In the genomic region with DNA sequence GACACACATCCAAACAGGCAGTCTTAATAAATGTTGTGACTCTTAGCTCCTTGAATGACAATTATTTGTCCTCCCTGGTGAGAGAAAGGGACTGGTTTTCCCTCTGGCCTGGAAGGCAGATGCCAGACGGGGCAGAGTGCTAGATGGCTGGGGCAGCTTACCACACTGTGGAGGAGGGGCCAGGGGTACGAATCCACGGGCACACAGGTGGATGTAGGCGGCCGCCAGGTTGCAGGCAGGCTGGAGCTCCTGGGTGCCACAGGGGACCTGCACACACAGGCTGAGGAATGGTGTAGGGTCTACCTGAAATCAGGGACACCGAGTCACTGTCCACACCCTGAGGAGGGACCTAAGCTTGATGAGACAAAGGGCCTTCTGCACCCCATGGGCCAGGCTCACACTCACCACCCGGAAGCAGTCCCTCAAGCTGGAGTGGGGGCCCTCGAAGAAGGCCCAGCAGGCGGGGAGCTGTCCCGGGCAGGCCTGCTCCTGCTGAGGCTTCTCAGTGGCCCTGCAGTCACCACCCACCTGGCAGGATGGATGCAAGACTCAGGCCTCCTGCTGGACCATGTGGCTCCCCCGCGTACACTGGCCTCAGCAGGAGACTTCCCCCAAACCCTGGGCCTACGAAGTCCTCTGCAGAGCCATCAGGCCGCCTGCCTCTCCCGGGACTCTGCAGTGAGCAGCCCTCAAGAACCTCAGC, we compare ENCODE assay signal across 2 cellular contexts.
TF ChIP-seq lines count a peak whose summit lies in the region.

No MANE protein-coding gene starts in this region.

TF ChIP-seq in HEK293, 187 proteins besides CTCF, POLR2A, EP300 and RAD21:
- peak; percentile 99 for TF ChIP-seq ZIC2 (tag by site-specific recombination; IDR thresholded peaks at IDR 0.05)
- TF ChIP-seq ZFP37 (tag by site-specific recombination; IDR thresholded peaks at IDR 0.05): no peak
- TF ChIP-seq, protein P1, sequence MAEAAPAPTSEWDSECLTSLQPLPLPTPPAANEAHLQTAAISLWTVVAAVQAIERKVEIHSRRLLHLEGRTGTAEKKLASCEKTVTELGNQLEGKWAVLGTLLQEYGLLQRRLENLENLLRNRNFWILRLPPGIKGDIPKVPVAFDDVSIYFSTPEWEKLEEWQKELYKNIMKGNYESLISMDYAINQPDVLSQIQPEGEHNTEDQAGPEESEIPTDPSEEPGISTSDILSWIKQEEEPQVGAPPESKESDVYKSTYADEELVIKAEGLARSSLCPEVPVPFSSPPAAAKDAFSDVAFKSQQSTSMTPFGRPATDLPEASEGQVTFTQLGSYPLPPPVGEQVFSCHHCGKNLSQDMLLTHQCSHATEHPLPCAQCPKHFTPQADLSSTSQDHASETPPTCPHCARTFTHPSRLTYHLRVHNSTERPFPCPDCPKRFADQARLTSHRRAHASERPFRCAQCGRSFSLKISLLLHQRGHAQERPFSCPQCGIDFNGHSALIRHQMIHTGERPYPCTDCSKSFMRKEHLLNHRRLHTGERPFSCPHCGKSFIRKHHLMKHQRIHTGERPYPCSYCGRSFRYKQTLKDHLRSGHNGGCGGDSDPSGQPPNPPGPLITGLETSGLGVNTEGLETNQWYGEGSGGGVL (tag by site-specific recombination; IDR thresholded peaks at IDR 0.05): no peak
- TF ChIP-seq ZNF354C (tag by site-specific recombination; IDR thresholded peaks at IDR 0.05; ENCODE audit: borderline replicate concordance, low read depth): no peak
- TF ChIP-seq GLIS1 (tag by site-specific recombination; IDR thresholded peaks at IDR 0.05): peak; percentile 82
- no peak for TF ChIP-seq ZNF529 (tag by site-specific recombination; IDR thresholded peaks at IDR 0.05; ENCODE audit: insufficient replicate concordance)
- TF ChIP-seq ZNF660 (tag by site-specific recombination; IDR thresholded peaks at IDR 0.05): no peak
- no peak for TF ChIP-seq HOXC10 (CRISPR knock-in tag; IDR thresholded peaks at IDR 0.05)
- TF ChIP-seq ZNF560 (tag by site-specific recombination; IDR thresholded peaks at IDR 0.05; ENCODE audit: borderline replicate concordance): no peak
- TF ChIP-seq, protein P2, sequence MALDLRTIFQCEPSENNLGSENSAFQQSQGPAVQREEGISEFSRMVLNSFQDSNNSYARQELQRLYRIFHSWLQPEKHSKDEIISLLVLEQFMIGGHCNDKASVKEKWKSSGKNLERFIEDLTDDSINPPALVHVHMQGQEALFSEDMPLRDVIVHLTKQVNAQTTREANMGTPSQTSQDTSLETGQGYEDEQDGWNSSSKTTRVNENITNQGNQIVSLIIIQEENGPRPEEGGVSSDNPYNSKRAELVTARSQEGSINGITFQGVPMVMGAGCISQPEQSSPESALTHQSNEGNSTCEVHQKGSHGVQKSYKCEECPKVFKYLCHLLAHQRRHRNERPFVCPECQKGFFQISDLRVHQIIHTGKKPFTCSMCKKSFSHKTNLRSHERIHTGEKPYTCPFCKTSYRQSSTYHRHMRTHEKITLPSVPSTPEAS (tag by site-specific recombination; IDR thresholded peaks at IDR 0.05): no peak
- TF ChIP-seq ZNF555 (tag by site-specific recombination; conservative IDR thresholded peaks at IDR 0.05): no peak
- no peak for TF ChIP-seq ZNF747 (tag by site-specific recombination; IDR thresholded peaks at IDR 0.05)
- TF ChIP-seq, protein P3, sequence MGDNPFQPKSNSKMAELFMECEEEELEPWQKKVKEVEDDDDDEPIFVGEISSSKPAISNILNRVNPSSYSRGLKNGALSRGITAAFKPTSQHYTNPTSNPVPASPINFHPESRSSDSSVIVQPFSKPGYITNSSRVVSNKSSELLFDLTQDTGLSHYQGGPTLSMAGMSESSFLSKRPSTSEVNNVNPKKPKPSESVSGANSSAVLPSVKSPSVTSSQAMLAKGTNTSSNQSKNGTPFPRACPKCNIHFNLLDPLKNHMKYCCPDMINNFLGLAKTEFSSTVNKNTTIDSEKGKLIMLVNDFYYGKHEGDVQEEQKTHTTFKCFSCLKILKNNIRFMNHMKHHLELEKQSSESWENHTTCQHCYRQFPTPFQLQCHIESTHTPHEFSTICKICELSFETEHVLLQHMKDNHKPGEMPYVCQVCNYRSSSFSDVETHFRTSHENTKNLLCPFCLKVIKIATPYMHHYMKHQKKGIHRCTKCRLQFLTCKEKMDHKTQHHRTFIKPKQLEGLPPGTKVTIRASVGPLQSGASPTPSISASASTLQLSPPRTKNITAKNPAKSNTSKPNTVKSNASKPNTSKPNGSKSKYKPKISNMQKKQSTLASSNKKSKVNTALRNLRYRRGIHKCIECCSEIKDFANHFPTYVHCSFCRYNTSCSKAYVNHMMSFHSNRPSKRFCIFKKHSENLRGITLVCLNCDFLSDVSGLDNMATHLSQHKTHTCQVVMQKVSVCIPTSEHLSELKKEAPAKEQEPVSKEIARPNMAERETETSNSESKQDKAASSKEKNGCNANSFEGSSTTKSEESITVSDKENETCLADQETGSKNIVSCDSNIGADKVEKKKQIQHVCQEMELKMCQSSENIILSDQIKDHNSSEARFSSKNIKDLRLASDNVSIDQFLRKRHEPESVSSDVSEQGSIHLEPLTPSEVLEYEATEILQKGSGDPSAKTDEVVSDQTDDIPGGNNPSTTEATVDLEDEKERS (tag by site-specific recombination; IDR thresholded peaks at IDR 0.05): no peak
- TF ChIP-seq KLF9 (tag by site-specific recombination; IDR thresholded peaks at IDR 0.05; ENCODE audit: low read depth): no peak
- TF ChIP-seq ZNF76 (tag by site-specific recombination; IDR thresholded peaks at IDR 0.05; ENCODE audit: borderline replicate concordance, low read depth): no peak
- TF ChIP-seq ZNF155 (tag by site-specific recombination; IDR thresholded peaks at IDR 0.05): no peak
- TF ChIP-seq ZNF544 (tag by site-specific recombination; IDR thresholded peaks at IDR 0.05): no peak

TF ChIP-seq in HepG2, 621 proteins besides CTCF, POLR2A, EP300 and RAD21:
- TF ChIP-seq ZNF772 (CRISPR knock-in tag; IDR thresholded peaks at IDR 0.05) (peak; percentile 21; the same call in 1 of the 2 replicates), ZNF768 (CRISPR knock-in tag; IDR thresholded peaks at IDR 0.05) (peak; percentile 35; the same call in 1 of the 2 replicates), ZNF776 (CRISPR knock-in tag; IDR thresholded peaks at IDR 0.05) (no peak), ZNF121 (CRISPR knock-in tag; IDR thresholded peaks at IDR 0.05) (0 out of 2 replicates have a peak, but pooled peaks have one; percentile 16), ZC3H4 (CRISPR knock-in tag; IDR thresholded peaks at IDR 0.05; ENCODE audit: borderline replicate concordance) (no peak), ZNF530 (CRISPR knock-in tag; IDR thresholded peaks at IDR 0.05; ENCODE audit: low read depth) (0 out of 2 replicates have a peak, but pooled peaks have one; percentile 2), MATR3 (CRISPR knock-in tag; IDR thresholded peaks at IDR 0.05) (peak; percentile 26; the same call in 1 of the 2 replicates), SATB2 (CRISPR knock-in tag; IDR thresholded peaks at IDR 0.05) (no peak), ZNF253 (CRISPR knock-in tag; IDR thresholded peaks at IDR 0.05; ENCODE audit: borderline replicate concordance) (0 out of 2 replicates have a peak, but pooled peaks have one; percentile 44), ZNF446 (CRISPR knock-in tag; IDR thresholded peaks at IDR 0.05) (no peak), GABPB1 (CRISPR knock-in tag; IDR thresholded peaks at IDR 0.05) (0 out of 2 replicates have a peak, but pooled peaks have one; percentile 34)
- TF ChIP-seq, protein P4, sequence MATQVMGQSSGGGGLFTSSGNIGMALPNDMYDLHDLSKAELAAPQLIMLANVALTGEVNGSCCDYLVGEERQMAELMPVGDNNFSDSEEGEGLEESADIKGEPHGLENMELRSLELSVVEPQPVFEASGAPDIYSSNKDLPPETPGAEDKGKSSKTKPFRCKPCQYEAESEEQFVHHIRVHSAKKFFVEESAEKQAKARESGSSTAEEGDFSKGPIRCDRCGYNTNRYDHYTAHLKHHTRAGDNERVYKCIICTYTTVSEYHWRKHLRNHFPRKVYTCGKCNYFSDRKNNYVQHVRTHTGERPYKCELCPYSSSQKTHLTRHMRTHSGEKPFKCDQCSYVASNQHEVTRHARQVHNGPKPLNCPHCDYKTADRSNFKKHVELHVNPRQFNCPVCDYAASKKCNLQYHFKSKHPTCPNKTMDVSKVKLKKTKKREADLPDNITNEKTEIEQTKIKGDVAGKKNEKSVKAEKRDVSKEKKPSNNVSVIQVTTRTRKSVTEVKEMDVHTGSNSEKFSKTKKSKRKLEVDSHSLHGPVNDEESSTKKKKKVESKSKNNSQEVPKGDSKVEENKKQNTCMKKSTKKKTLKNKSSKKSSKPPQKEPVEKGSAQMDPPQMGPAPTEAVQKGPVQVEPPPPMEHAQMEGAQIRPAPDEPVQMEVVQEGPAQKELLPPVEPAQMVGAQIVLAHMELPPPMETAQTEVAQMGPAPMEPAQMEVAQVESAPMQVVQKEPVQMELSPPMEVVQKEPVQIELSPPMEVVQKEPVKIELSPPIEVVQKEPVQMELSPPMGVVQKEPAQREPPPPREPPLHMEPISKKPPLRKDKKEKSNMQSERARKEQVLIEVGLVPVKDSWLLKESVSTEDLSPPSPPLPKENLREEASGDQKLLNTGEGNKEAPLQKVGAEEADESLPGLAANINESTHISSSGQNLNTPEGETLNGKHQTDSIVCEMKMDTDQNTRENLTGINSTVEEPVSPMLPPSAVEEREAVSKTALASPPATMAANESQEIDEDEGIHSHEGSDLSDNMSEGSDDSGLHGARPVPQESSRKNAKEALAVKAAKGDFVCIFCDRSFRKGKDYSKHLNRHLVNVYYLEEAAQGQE (IDR thresholded peaks at IDR 0.05; ENCODE audit: borderline replicate concordance in 1 of 2, low read depth in 1 of 2, low read length in 2 of 2): no peak
- TF ChIP-seq, protein P5, sequence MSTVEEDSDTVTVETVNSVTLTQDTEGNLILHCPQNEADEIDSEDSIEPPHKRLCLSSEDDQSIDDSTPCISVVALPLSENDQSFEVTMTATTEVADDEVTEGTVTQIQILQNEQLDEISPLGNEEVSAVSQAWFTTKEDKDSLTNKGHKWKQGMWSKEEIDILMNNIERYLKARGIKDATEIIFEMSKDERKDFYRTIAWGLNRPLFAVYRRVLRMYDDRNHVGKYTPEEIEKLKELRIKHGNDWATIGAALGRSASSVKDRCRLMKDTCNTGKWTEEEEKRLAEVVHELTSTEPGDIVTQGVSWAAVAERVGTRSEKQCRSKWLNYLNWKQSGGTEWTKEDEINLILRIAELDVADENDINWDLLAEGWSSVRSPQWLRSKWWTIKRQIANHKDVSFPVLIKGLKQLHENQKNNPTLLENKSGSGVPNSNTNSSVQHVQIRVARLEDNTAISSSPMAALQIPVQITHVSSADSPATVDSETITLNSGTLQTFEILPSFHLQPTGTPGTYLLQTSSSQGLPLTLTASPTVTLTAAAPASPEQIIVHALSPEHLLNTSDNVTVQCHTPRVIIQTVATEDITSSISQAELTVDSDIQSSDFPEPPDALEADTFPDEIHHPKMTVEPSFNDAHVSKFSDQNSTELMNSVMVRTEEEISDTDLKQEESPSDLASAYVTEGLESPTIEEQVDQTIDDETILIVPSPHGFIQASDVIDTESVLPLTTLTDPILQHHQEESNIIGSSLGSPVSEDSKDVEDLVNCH (CRISPR knock-in tag; IDR thresholded peaks at IDR 0.05): no peak
- TF ChIP-seq, protein P6, sequence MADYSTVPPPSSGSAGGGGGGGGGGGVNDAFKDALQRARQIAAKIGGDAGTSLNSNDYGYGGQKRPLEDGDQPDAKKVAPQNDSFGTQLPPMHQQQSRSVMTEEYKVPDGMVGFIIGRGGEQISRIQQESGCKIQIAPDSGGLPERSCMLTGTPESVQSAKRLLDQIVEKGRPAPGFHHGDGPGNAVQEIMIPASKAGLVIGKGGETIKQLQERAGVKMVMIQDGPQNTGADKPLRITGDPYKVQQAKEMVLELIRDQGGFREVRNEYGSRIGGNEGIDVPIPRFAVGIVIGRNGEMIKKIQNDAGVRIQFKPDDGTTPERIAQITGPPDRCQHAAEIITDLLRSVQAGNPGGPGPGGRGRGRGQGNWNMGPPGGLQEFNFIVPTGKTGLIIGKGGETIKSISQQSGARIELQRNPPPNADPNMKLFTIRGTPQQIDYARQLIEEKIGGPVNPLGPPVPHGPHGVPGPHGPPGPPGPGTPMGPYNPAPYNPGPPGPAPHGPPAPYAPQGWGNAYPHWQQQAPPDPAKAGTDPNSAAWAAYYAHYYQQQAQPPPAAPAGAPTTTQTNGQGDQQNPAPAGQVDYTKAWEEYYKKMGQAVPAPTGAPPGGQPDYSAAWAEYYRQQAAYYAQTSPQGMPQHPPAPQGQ (CRISPR knock-in tag; IDR thresholded peaks at IDR 0.05; ENCODE audit: borderline replicate concordance): no peak
TF ChIP-seq in HepG2: peak in this region for 7.
